Comparison of ENCODE assay signal across 17 cellular contexts in the genomic region with DNA sequence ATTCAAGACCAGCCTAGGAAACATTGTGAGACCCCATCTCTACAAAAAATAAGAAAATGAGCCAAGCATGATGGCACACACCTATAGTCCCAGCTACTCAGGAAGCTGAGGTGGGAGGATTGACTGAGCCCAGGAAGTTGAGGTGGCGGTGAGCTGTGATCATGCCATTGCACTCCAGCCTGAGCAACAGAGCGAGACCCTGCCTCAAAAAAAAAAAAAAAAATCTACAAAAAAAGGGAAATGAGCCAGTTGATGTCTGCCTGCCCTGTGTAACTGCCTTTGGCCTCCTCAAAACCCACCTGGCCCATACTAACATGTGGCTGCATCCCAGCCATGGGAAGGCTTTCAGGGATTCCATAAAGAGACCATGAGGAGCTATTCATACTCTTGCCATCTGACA. TPM values are rescaled to one million over a fixed set of nuclear protein-coding genes. Genes with fewer than 3 reads are reported as not detected.
DNase-seq lines count a peak whose midpoint lies in the region; ATAC-seq and TF ChIP-seq lines count a peak whose summit lies in the region.
"Had no signal": no experiment of that assay in that cellular context is flagged by ENCODE, and none has a peak within 500 bp of the region (broad histone marks: within the 10 kb centered on the region; RNA-seq: fewer than 3 reads in every experiment).

No MANE protein-coding gene starts in this region.

- no peak overlapping the region for H2BK120ac ChIP-seq in mesendoderm (ENCODE audit: low read depth, low read length)

- H3K27me3 ChIP-seq in Caco-2 (replicated peaks; ENCODE audit: control insufficient read depth, insufficient read depth, low read length) (no peaks in the 10 kb centered on the region), mesendoderm (ENCODE audit: insufficient read depth, low read length, poor library complexity) (no peaks in the 10 kb centered on the region)

- no peaks in the 10 kb centered on the region for H3K9me3 Mint-ChIP-seq in activated CD4-positive, alpha-beta memory T cell treated with anti-CD3 and anti-CD28 coated beads for 36 hours
- no peaks in the 10 kb centered on the region for H3K9me3 Mint-ChIP-seq in Caco-2 (ENCODE audit: unreplicated experiment)

- no peak overlapping the region for H2BK5ac ChIP-seq in mesendoderm (ENCODE audit: low read length)

- no peak overlapping the region for H3K27ac ChIP-seq in mesendoderm (ENCODE audit: low read depth, low read length)

- peaks cover 33% of the 10 kb centered on the region for H3K36me3 Mint-ChIP-seq in activated CD4-positive, alpha-beta memory T cell treated with anti-CD3 and anti-CD28 coated beads for 36 hours
- H3K36me3 Mint-ChIP-seq in Caco-2 (ENCODE audit: insufficient read depth, unreplicated experiment): peaks cover 32% of the 10 kb centered on the region

- H4K8ac ChIP-seq in mesendoderm (ENCODE audit: low read depth, low read length): no peak overlapping the region

- no peak overlapping the region for H3K56ac ChIP-seq in mesendoderm (ENCODE audit: low read length)

- peaks cover 24% of the 10 kb centered on the region for H3K79me2 ChIP-seq in mesendoderm (ENCODE audit: control insufficient read depth, insufficient read depth, low read length)

- intact Hi-C loops in activated CD4-positive, alpha-beta memory T cell treated with anti-CD3 and anti-CD28 coated beads for 36 hours (cut with micrococcal nuclease): loop anchor here (10.0 kb wide), 1 partner anchor 277 kb away; the partner anchor contains the start of gene RIPOR1
- intact Hi-C loops in Caco-2 (cut with micrococcal nuclease; ENCODE audit: unreplicated experiment): loop anchor here (10.0 kb wide), 1 partner anchor 277 kb away; the partner anchor contains the start of gene RIPOR1

- no peak for ATAC-seq in HG03175 (IDR thresholded peaks at IDR 0.05; ENCODE audit: unreplicated experiment)
- ATAC-seq: HCT116 had no signal

- H3K4ac ChIP-seq in mesendoderm (ENCODE audit: low read depth, low read length): no peak overlapping the region

- no peak overlapping the region for H3K9ac ChIP-seq in mesendoderm (ENCODE audit: low read length)
- H3K9ac ChIP-seq: SK-N-SH had no signal

- H3K36me3 ChIP-seq in Caco-2 (ENCODE audit: control insufficient read depth, insufficient read depth, low read length) (0 out of 2 replicates have a peak, but pooled peaks cover 4% of the 10 kb centered on the region), mesendoderm (ENCODE audit: control insufficient read depth, insufficient read depth, low read length) (peaks cover 4% of the 10 kb centered on the region)

- DNase-seq in stimulated activated CD8-positive, alpha-beta memory T cell treated with anti-CD3 and anti-CD28 coated beads, Interleukin-12 subunit alpha, Interleukin-12 subunit beta, amount 100 ng/mL, for 1 hour (ENCODE audit: low read depth): peak; percentile 20
- DNase-seq in stimulated activated CD8-positive, alpha-beta memory T cell treated with anti-CD3 and anti-CD28 coated beads, Interleukin-4, amount 100 ng/mL, for 48 hours: no peak
- peak; percentile 68 for DNase-seq in activated CD4-positive, alpha-beta memory T cell treated with anti-CD3 and anti-CD28 coated beads for 36 hours
- DNase-seq in germinal center (ENCODE audit: low spot score) (peak; percentile 72), Caco-2 (no peak), mesendoderm (no peak), NCI-H146 (lab: John Stamatoyannopoulos, UW) (no peak)
- DNase-seq: amygdala, cortex of kidney, mammary epithelial cell, MV-4-11, occipital lobe, SK-N-SH had no signal

- WGBS in mesendoderm (ENCODE audit: extremely low coverage, insufficient coverage, low lambda C conversion rate): no CpG with 5 or more reads among the region's 2 CpGs

- no peak overlapping the region for H2BK15ac ChIP-seq in mesendoderm (replicated peaks; ENCODE audit: low read depth)

- H2AK5ac ChIP-seq in mesendoderm (ENCODE audit: low read length): no peak overlapping the region

- no peak overlapping the region for H4K5ac ChIP-seq in mesendoderm (ENCODE audit: low read length)

- peak overlapping the region; percentile 78 for H3K27ac Mint-ChIP-seq in activated CD4-positive, alpha-beta memory T cell treated with anti-CD3 and anti-CD28 coated beads for 36 hours
- no peak overlapping the region for H3K27ac Mint-ChIP-seq in Caco-2 (ENCODE audit: unreplicated experiment)

- no TSS peak for BruUV-seq in Caco-2 (replicated peaks; lab: Mats Ljungman, UMichigan)

- CTCF ChIA-PET in activated CD4-positive, alpha-beta memory T cell treated with anti-CD3 and anti-CD28 coated beads for 36 hours (lab: Charles Lee): interaction anchor here (0.6 to 5.3 kb wide), 3 partner anchors 14 to 321 kb away, joined by 3 to 51 read pairs (median 4); partner anchors contain the start of gene ATP6V0D1
- CTCF ChIA-PET in Caco-2 (lab: Charles Lee): no interaction called here

- no peaks in the 10 kb centered on the region for H3K9me3 ChIP-seq in Caco-2
- H3K9me3 ChIP-seq: SK-N-SH had no signal

- H3K4me2 ChIP-seq in mesendoderm (ENCODE audit: low read length): no peak overlapping the region
- H3K4me2 ChIP-seq: SK-N-SH, smooth muscle cell had no signal

- no peaks in the 10 kb centered on the region for H3K27me3 Mint-ChIP-seq in activated CD4-positive, alpha-beta memory T cell treated with anti-CD3 and anti-CD28 coated beads for 36 hours
- no peaks in the 10 kb centered on the region for H3K27me3 Mint-ChIP-seq in Caco-2 (ENCODE audit: insufficient read depth, unreplicated experiment)

- H3K4me1 ChIP-seq in Caco-2 (peaks cover 10% of the 10 kb centered on the region; the same call in 1 of the 2 replicates), mesendoderm (ENCODE audit: control insufficient read depth, low read depth, low read length) (peaks cover 1% of the 10 kb centered on the region)

- no peak overlapping the region for H3K4me3 Mint-ChIP-seq in activated CD4-positive, alpha-beta memory T cell treated with anti-CD3 and anti-CD28 coated beads for 36 hours
- no peak overlapping the region for H3K4me3 Mint-ChIP-seq in Caco-2 (ENCODE audit: unreplicated experiment)

- POLR2A ChIA-PET in activated CD4-positive, alpha-beta memory T cell treated with anti-CD3 and anti-CD28 coated beads for 36 hours (lab: Charles Lee): no interaction called here
- POLR2A ChIA-PET in Caco-2 (lab: Charles Lee): interaction anchor here (0.6 kb wide), 1 partner anchor 18 kb away, joined by 6 read pairs; no protein-coding TSS in a partner anchor

- peaks cover 26% of the 10 kb centered on the region for H3K79me1 ChIP-seq in mesendoderm (ENCODE audit: low read length)

- no peak overlapping the region for H3K23ac ChIP-seq in mesendoderm (ENCODE audit: low read length)

- peaks cover 59% of the 10 kb centered on the region for H3K4me1 Mint-ChIP-seq in activated CD4-positive, alpha-beta memory T cell treated with anti-CD3 and anti-CD28 coated beads for 36 hours (ENCODE audit: low read depth)
- H3K4me1 Mint-ChIP-seq in Caco-2 (ENCODE audit: low read depth, unreplicated experiment): peaks cover 9% of the 10 kb centered on the region

- H3K18ac ChIP-seq in mesendoderm (ENCODE audit: low read length): no peak overlapping the region

- TF ChIP-seq CTCF in Caco-2 (IDR thresholded peaks at IDR 0.05; ENCODE audit: insufficient read depth in 1 of 2, low read depth in 1 of 2, low read length in 1 of 2, severe bottlenecking in 1 of 2, unreplicated experiment in 1 of 2): no peak

- H3K4me3 ChIP-seq in Caco-2 (ENCODE audit: low read depth, low read length) (no peak overlapping the region), mesendoderm (ENCODE audit: low read length) (no peak overlapping the region)
- H3K4me3 ChIP-seq: smooth muscle cell had no signal

RNA-seq across cellular contexts. Expression of gene RANBP10, which starts 4.5 kb away (rescaled TPM):
- total RNA-seq in activated CD4-positive, alpha-beta memory T cell treated with anti-CD3 and anti-CD28 coated beads for 36 hours: 10 to 100 TPM; 14.9 to 18.1 TPM
- total RNA-seq in Caco-2 (2022): 21.8 and 23.8 TPM in 2 replicates
- 8.8 TPM for polyA plus RNA-seq in mesendoderm (2013, experiment 1 of 2)
- polyA plus RNA-seq in mesendoderm (2013, experiment 2 of 2): 8.6 TPM

RNA-seq across cellular contexts. Expression of gene TSNAXIP1, which starts 4.8 kb away (rescaled TPM):
- under 1 TPM; 0.77 to 0.81 TPM for total RNA-seq in activated CD4-positive, alpha-beta memory T cell treated with anti-CD3 and anti-CD28 coated beads for 36 hours
- total RNA-seq in Caco-2 (2022): 0.84 and 0.91 TPM in 2 replicates
- polyA plus RNA-seq in mesendoderm (2013, experiment 1 of 2): 0.37 TPM
- polyA plus RNA-seq in mesendoderm (2013, experiment 2 of 2): 0.38 TPM
- total RNA-seq: HT-29 had no signal

RNA-seq across cellular contexts. Expression of gene THAP11, which starts 40.2 kb away (rescaled TPM):
- 10 to 100 TPM; 31.8 to 32.1 TPM for total RNA-seq in activated CD4-positive, alpha-beta memory T cell treated with anti-CD3 and anti-CD28 coated beads for 36 hours
- 46.8 and 50.5 TPM in 2 replicates for total RNA-seq in Caco-2 (2022)
- 26.9 TPM for polyA plus RNA-seq in mesendoderm (2013, experiment 1 of 2)
- 26.7 TPM for polyA plus RNA-seq in mesendoderm (2013, experiment 2 of 2)

RNA-seq across cellular contexts. Expression of gene NUTF2, which starts 44.8 kb away (rescaled TPM):
- 100 to 1,000 TPM; 141 to 148 TPM for total RNA-seq in activated CD4-positive, alpha-beta memory T cell treated with anti-CD3 and anti-CD28 coated beads for 36 hours
- total RNA-seq in Caco-2 (2022): 239 and 245 TPM in 2 replicates
- polyA plus RNA-seq in mesendoderm (2013, experiment 1 of 2): 370 TPM
- polyA plus RNA-seq in mesendoderm (2013, experiment 2 of 2): 358 TPM

RNA-seq across cellular contexts. Expression of gene CENPT, which starts 45.6 kb away (rescaled TPM):
- 10 to 100 TPM; 39.2 to 40.2 TPM for total RNA-seq in activated CD4-positive, alpha-beta memory T cell treated with anti-CD3 and anti-CD28 coated beads for 36 hours
- 70.9 and 80.1 TPM in 2 replicates for total RNA-seq in Caco-2 (2022)
- polyA plus RNA-seq in mesendoderm (2013, experiment 1 of 2): 33.6 TPM
- polyA plus RNA-seq in mesendoderm (2013, experiment 2 of 2): 33.5 TPM

Comparison
In these comparisons a context has a peak if more than half of its experiments do, and no peak if none do; other contexts are left out.
1. DNase-seq: peak in stimulated activated CD8-positive, alpha-beta memory T cell treated with anti-CD3 and anti-CD28 coated beads, Interleukin-12 subunit alpha, Interleukin-12 subunit beta, amount 100 ng/mL, for 1 hour (single experiment), activated CD4-positive, alpha-beta memory T cell treated with anti-CD3 and anti-CD28 coated beads for 36 hours (single experiment) and germinal center (single experiment); none in stimulated activated CD8-positive, alpha-beta memory T cell treated with anti-CD3 and anti-CD28 coated beads, Interleukin-4, amount 100 ng/mL, for 48 hours (single experiment), Caco-2 (0 of 2), mesendoderm (single experiment) and NCI-H146 (single experiment).